Comparison of ENCODE assay signal across 25 cellular contexts in genomic region chr13:65868106-65868505, GRCh38.
"Had no signal": no experiment of that assay in that cellular context is flagged by ENCODE, and none has a peak within 500 bp of the region (broad histone marks: within the 10 kb centered on the region; RNA-seq: fewer than 3 reads in every experiment).

No MANE protein-coding gene starts in this region.

- H3K27me3 ChIP-seq: ovary, right atrium auricular region, right lobe of liver, spleen, tibial nerve, uterus had no signal

- DNase-seq: islet precursor cell; left ventricle myocardium inferior; midbrain; mucosa of descending colon; naive B cell; natural killer cell; nephron progenitor cell; ovary; right lobe of liver; spleen; stimulated activated CD4-positive, alpha-beta T cell treated with anti-CD3 and anti-CD28 coated beads, Interleukin-1b, Interleukin-23, amount 100 ng/mL, for 48 hours; stimulated activated CD4-positive, alpha-beta T cell treated with anti-CD3 and anti-CD28 coated beads, Interleukin-2, amount 100 ng/mL, for 48 hours; stimulated activated CD4-positive, alpha-beta T cell treated with anti-CD3 and anti-CD28 coated beads, Interleukin-4, amount 100 ng/mL, for 4 hours; stimulated activated CD8-positive, alpha-beta memory T cell treated with anti-CD3 and anti-CD28 coated beads, Interleukin-4, amount 100 ng/mL, for 48 hours; stimulated activated naive CD4-positive, alpha-beta T cell treated with Interleukin-2 at 50 U/mL for 16 hours; stimulated activated naive CD8-positive, alpha-beta T cell treated with anti-CD3 and anti-CD28 coated beads, Interleukin-15, amount 100 ng/mL, for 72 hours; substantia nigra; uterus had no signal

- H3K36me3 Mint-ChIP-seq: naive B cell; natural killer cell; stimulated activated memory B cell treated with anti-CD40 and anti-IgM and Interleukin-4, amounts not matched to agents 10 μg/mL and 1 μg/mL and 100 μg/mL, for 72 hours; type B pancreatic cell had no signal

- H3K4me1 ChIP-seq: left ventricle myocardium inferior, right atrium auricular region, right lobe of liver, spleen, tibial nerve, uterus had no signal

- H3K4me1 Mint-ChIP-seq: naive B cell; natural killer cell; nephron progenitor cell; stimulated activated memory B cell treated with anti-CD40 and anti-IgM and Interleukin-4, amounts not matched to agents 10 μg/mL and 1 μg/mL and 100 μg/mL, for 72 hours; stimulated activated naive CD8-positive, alpha-beta T cell treated with anti-CD3 and anti-CD28 coated beads, Interleukin-15, amount 100 ng/mL, for 72 hours had no signal

- H3K9me3 Mint-ChIP-seq: nephron progenitor cell, type B pancreatic cell had no signal

- H3K27ac ChIP-seq: left ventricle myocardium inferior, ovary, right atrium auricular region, right lobe of liver, skin epidermis, spleen, tibial nerve, uterus had no signal

- H3K4me3 ChIP-seq: left ventricle myocardium inferior, lung, mucosa of descending colon, ovary, right atrium auricular region, right lobe of liver, skin epidermis, spleen, tibial nerve, uterus had no signal

- H3K27ac Mint-ChIP-seq: naive B cell; natural killer cell; progenitor cell of endocrine pancreas; stimulated activated memory B cell treated with anti-CD40 and anti-IgM and Interleukin-4, amounts not matched to agents 10 μg/mL and 1 μg/mL and 100 μg/mL, for 72 hours; stimulated activated naive CD8-positive, alpha-beta T cell treated with anti-CD3 and anti-CD28 coated beads, Interleukin-15, amount 100 ng/mL, for 72 hours; type B pancreatic cell had no signal

- H3K27me3 Mint-ChIP-seq: naive B cell; progenitor cell of endocrine pancreas; stimulated activated memory B cell treated with anti-CD40 and anti-IgM and Interleukin-4, amounts not matched to agents 10 μg/mL and 1 μg/mL and 100 μg/mL, for 72 hours; stimulated activated naive CD8-positive, alpha-beta T cell treated with anti-CD3 and anti-CD28 coated beads, Interleukin-15, amount 100 ng/mL, for 72 hours; type B pancreatic cell had no signal

- H3K9me3 ChIP-seq: left ventricle myocardium inferior, mucosa of descending colon, ovary, right atrium auricular region, right lobe of liver, tibial nerve, uterus had no signal

- H3K36me3 ChIP-seq: left ventricle myocardium inferior, ovary, right atrium auricular region, right lobe of liver, spleen, tibial nerve, uterus had no signal

- H3K4me3 Mint-ChIP-seq: naive B cell; natural killer cell; nephron progenitor cell; stimulated activated memory B cell treated with anti-CD40 and anti-IgM and Interleukin-4, amounts not matched to agents 10 μg/mL and 1 μg/mL and 100 μg/mL, for 72 hours; stimulated activated naive CD8-positive, alpha-beta T cell treated with anti-CD3 and anti-CD28 coated beads, Interleukin-15, amount 100 ng/mL, for 72 hours; type B pancreatic cell had no signal
